ENCODE assay signal across 22 cellular contexts in genomic region chrX:67538383-67538782, GRCh38.
"Had no signal": no experiment of that assay in that cellular context is flagged by ENCODE, and none has a peak within 500 bp of the region (broad histone marks: within the 10 kb centered on the region; RNA-seq: fewer than 3 reads in every experiment).

No MANE protein-coding gene starts in this region.

- DNase-seq: dermis blood vessel endothelial cell; dorsolateral prefrontal cortex; effector CD4-positive, alpha-beta T cell; effector memory CD4-positive, alpha-beta T cell; foreskin keratinocyte; heart left ventricle; hypothalamus; immature natural killer cell; islet precursor cell; kidney; kidney glomerular epithelial cell; left colon; left lung; left ventricle myocardium superior; lower lobe of right lung; mesenchymal stem cell; mucosa of descending colon had no signal

- H3K27ac Mint-ChIP-seq: immature natural killer cell, mesothelial cell of epicardium had no signal

- H3K4me1 Mint-ChIP-seq: immature natural killer cell, mesothelial cell of epicardium had no signal

- H3K36me3 Mint-ChIP-seq: immature natural killer cell, mesothelial cell of epicardium had no signal

- H3K4me3 Mint-ChIP-seq: immature natural killer cell, mesothelial cell of epicardium had no signal

- H3K27ac ChIP-seq: coronary artery, dorsolateral prefrontal cortex, esophagus muscularis mucosa, foreskin keratinocyte, gastroesophageal sphincter, heart left ventricle, hepatocyte, left lung, lower lobe of right lung had no signal

- ATAC-seq: foreskin keratinocyte, gastroesophageal sphincter, heart left ventricle, left colon, left lung, left ventricle myocardium superior, lower lobe of right lung, mucosa of descending colon had no signal
